10 cellular contexts compared by ENCODE assay signal in the genomic region with DNA sequence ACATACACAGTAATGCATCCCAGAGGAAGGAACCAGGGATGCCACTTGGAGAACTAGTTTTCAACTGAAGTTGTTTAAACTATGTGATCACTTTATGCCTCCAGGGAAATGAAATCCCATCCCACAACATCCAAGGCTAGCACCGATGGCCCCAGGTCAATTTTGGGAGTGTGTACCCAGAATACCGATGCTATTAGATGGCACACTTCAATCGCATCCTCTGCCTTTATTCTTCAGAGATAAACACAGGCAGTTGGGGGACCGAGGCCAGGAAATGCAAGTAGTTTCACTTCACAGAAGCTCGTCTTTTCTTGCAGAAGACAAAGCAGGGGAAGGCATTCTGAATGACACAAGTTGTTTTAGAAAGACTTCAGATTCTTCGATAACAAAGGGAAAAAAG. TPM values are rescaled to one million over a fixed set of nuclear protein-coding genes. Genes with fewer than 3 reads are reported as not detected.
A peak's percentile ranks its signal among the peaks of the same experiment; 100 is the strongest.
DNase-seq lines count a peak whose midpoint lies in the region; ATAC-seq and TF ChIP-seq lines count a peak whose summit lies in the region.
"Had no signal": no experiment of that assay in that cellular context is flagged by ENCODE, and none has a peak within 500 bp of the region (broad histone marks: within the 10 kb centered on the region; RNA-seq: fewer than 3 reads in every experiment).

No MANE protein-coding gene starts in this region.

- H3K27me3 ChIP-seq in HUES48 (ENCODE audit: control insufficient read depth, insufficient read depth, low read length) (no peaks in the 10 kb centered on the region), sigmoid colon (no peaks in the 10 kb centered on the region)
- H3K27me3 ChIP-seq: adrenal gland had no signal

- H3K9me3 ChIP-seq in HUES48 (ENCODE audit: control insufficient read depth, insufficient read depth, low read length) (no peaks in the 10 kb centered on the region), sigmoid colon (no peaks in the 10 kb centered on the region)
- H3K9me3 ChIP-seq: adrenal gland had no signal

- intact Hi-C loops in sigmoid colon (cut with DNase I) = no loop called here

- H3K27ac Mint-ChIP-seq in activated naive CD8-positive, alpha-beta T cell = peak overlapping the region; percentile 81

- H3K4me3 Mint-ChIP-seq in activated naive CD8-positive, alpha-beta T cell = peak overlapping the region; percentile 86

- H3K36me3 ChIP-seq in HUES48 (ENCODE audit: control insufficient read depth, insufficient read depth, low read length) (no peaks in the 10 kb centered on the region), sigmoid colon (no peaks in the 10 kb centered on the region)
- H3K36me3 ChIP-seq: adrenal gland had no signal

- H3K27ac ChIP-seq in HUES48 (ENCODE audit: low read depth, low read length) = peak overlapping the region; percentile 11
- peak overlapping the region in 2 of 4 donors; percentile 31 to 53 for H3K27ac ChIP-seq in sigmoid colon
- H3K27ac ChIP-seq: adrenal gland, RWPE1 had no signal

- TF ChIP-seq POLR2A in sigmoid colon (IDR thresholded peaks at IDR 0.05) = no peak
- TF ChIP-seq POLR2A in erythroblast (IDR thresholded peaks at IDR 0.05; ENCODE audit: low read length) = no peak

- H3K4me1 ChIP-seq in HUES48 (ENCODE audit: control insufficient read depth, insufficient read depth, low read length) (peaks cover 59% of the 10 kb centered on the region), sigmoid colon (peaks cover 0 to 94% (median 71%) of the 10 kb centered on the region in 4 donors)

- no peaks in the 10 kb centered on the region for H3K9me3 Mint-ChIP-seq in activated naive CD8-positive, alpha-beta T cell (ENCODE audit: low read depth)

- 0 out of 2 replicates have a peak overlapping the region, but pooled peaks have one; percentile 1 for H3K4me3 ChIP-seq in HUES48 (ENCODE audit: low read depth, low read length)
- H3K4me3 ChIP-seq in sigmoid colon = no peak overlapping the region

- peaks cover 87% of the 10 kb centered on the region for H3K4me1 Mint-ChIP-seq in activated naive CD8-positive, alpha-beta T cell (ENCODE audit: low read depth)

- TF ChIP-seq CTCF in sigmoid colon (IDR thresholded peaks at IDR 0.05) = no peak

- TF ChIP-seq EP300 in sigmoid colon (IDR thresholded peaks at IDR 0.05) = no peak

- no peaks in the 10 kb centered on the region for H3K27me3 Mint-ChIP-seq in activated naive CD8-positive, alpha-beta T cell

- no peak overlapping the region for H3K9ac ChIP-seq in HUES48 (ENCODE audit: low read depth, low read length)

- 34 to 71% methylated on average over 6 of the region's 6 CpGs for WGBS in sigmoid colon, 2 donors

- peaks cover 5% of the 10 kb centered on the region for H3K36me3 Mint-ChIP-seq in activated naive CD8-positive, alpha-beta T cell

- DNase-seq in sigmoid colon (peak; percentile 54), erythroblast (lab: John Stamatoyannopoulos, UW) (no peak), NCI-H146 treated with DMSO at 0.1 percent for 48 hours (lab: John Stamatoyannopoulos, UW; ENCODE audit: unreplicated experiment) (no peak)
- DNase-seq: adrenal gland had no signal

- ATAC-seq in GM18511 (IDR thresholded peaks at IDR 0.05; ENCODE audit: unreplicated experiment) (peak; percentile 64), GM21447 (IDR thresholded peaks at IDR 0.05; ENCODE audit: unreplicated experiment) (no peak), HG02623 (IDR thresholded peaks at IDR 0.05; ENCODE audit: unreplicated experiment) (no peak)

RNA-seq across cellular contexts. Expression of a gene that starts 13.8 kb away (rescaled TPM):
- 10 to 100 TPM; 59.7 to 78.9 (median 64.4) TPM for total RNA-seq in sigmoid colon
- polyA plus RNA-seq in sigmoid colon = 100 to 1,000 TPM; 104 to 200 (median 118) TPM
